In genomic region chr2:233061591-233062446, GRCh38 we compare ENCODE assay signal across 9 cellular contexts. TPM values are rescaled to one million over a fixed set of nuclear protein-coding genes. Genes with fewer than 3 reads are reported as not detected.
DNase-seq lines count a peak whose midpoint lies in the region; ATAC-seq and TF ChIP-seq lines count a peak whose summit lies in the region.
"Had no signal": no experiment of that assay in that cellular context is flagged by ENCODE, and none has a peak within 500 bp of the region (broad histone marks: within the 10 kb centered on the region; RNA-seq: fewer than 3 reads in every experiment).

No MANE protein-coding gene starts in this region.

- H3K36me3 Mint-ChIP-seq in T-cell (peaks cover 7% of the 10 kb centered on the region), osteocyte (ENCODE audit: unreplicated experiment) (no peaks in the 10 kb centered on the region)

- TF ChIP-seq CTCF in osteocyte (IDR thresholded peaks at IDR 0.05), result peak; percentile 26

- 46 to 52% methylated on average over 12 of the region's 12 CpGs for WGBS in esophagus, 2 donors

- H3K27ac Mint-ChIP-seq in T-cell, result peak overlapping the region; percentile 94 to 96
- no peak overlapping the region for H3K27ac Mint-ChIP-seq in osteocyte (ENCODE audit: unreplicated experiment)

- H3K27me3 ChIP-seq in esophagus (ENCODE audit: control insufficient read depth in 1 of 2, insufficient read depth in 2 of 2, low read length in 2 of 2), result no peaks in the 10 kb centered on the region

- H3K27ac ChIP-seq in esophagus (ENCODE audit: low read depth in 2 of 2, low read length in 1 of 2), result peak overlapping the region; percentile 50 to 80

- peaks cover 0 to 13% of the 10 kb centered on the region in 2 donors for H3K4me1 ChIP-seq in esophagus (ENCODE audit: control insufficient read depth in 2 of 2, insufficient read depth in 2 of 2, low read length in 1 of 2)

- no peaks in the 10 kb centered on the region for H3K36me3 ChIP-seq in esophagus (ENCODE audit: control insufficient read depth in 2 of 2, insufficient read depth in 2 of 2, low read length in 1 of 2)

- peak overlapping the region; percentile 41 to 64 for H3K4me3 ChIP-seq in esophagus (ENCODE audit: low read depth in 1 of 2, low read length in 2 of 2)

- TF ChIP-seq POLR2A in GM15510 (IDR thresholded peaks at IDR 0.05; ENCODE audit: borderline replicate concordance, extremely low read depth, insufficient read length), result peak; percentile 37

- H3K9me3 Mint-ChIP-seq in T-cell (no peaks in the 10 kb centered on the region), osteocyte (ENCODE audit: unreplicated experiment) (no peaks in the 10 kb centered on the region)

- H3K4me3 Mint-ChIP-seq in T-cell, result peak overlapping the region; percentile 95 to 97 (median 95)
- H3K4me3 Mint-ChIP-seq in osteocyte (ENCODE audit: unreplicated experiment), result no peak overlapping the region

- no peaks in the 10 kb centered on the region for H3K27me3 Mint-ChIP-seq in T-cell
- H3K27me3 Mint-ChIP-seq in osteocyte (ENCODE audit: unreplicated experiment), result peaks cover 2% of the 10 kb centered on the region

- POLR2A ChIA-PET in T-cell (lab: Charles Lee) (interaction anchor here in 1 of 2 donors (0.6 kb wide), 1 partner anchor 16 kb away, joined by 5 read pairs; no protein-coding TSS in a partner anchor), HEK293T (lab: Yijun Ruan, JAX) (interaction anchor here (0.6 kb wide), 1 partner anchor 17 kb away, joined by 3 read pairs; no protein-coding TSS in a partner anchor)

- no peaks in the 10 kb centered on the region for H3K9me3 ChIP-seq in esophagus (ENCODE audit: control insufficient read depth in 2 of 2, insufficient read depth in 1 of 2, low read depth in 1 of 2, low read length in 1 of 2)

- ATAC-seq in HG02642 (IDR thresholded peaks at IDR 0.05; ENCODE audit: poor library complexity, unreplicated experiment), result peak; percentile 33
- ATAC-seq in T-cell (replicated peaks in 1 of 4), result peak; percentile 3 to 12 (median 10)
- no peak for ATAC-seq in GM21737 (IDR thresholded peaks at IDR 0.05; ENCODE audit: unreplicated experiment)

- CTCF ChIA-PET in T-cell (lab: Charles Lee), result interaction anchor here (1.0 to 2.0 kb wide), 4 partner anchors 10 to 190 kb away, joined by 3 to 8 read pairs (median 6); partner anchors contain the start of gene ATG16L1 (in 1 of the 2)
- CTCF ChIA-PET in HEK293T (lab: Yijun Ruan, JAX), result interaction anchor here (0.6 kb wide), 1 partner anchor 928 kb away, joined by 3 read pairs; no protein-coding TSS in a partner anchor

- DNase-seq in T-cell (peak in 4 of 34 experiments; percentile 9 to 26 (median 20)), osteocyte (ENCODE audit: extremely low spot score, unreplicated experiment) (no peak), NCI-H2029 treated with DMSO at 0.1 percent for 48 hours (lab: John Stamatoyannopoulos, UW) (no peak), HEK293T (ENCODE audit: extremely low spot score) (no peak)

- H3K4me1 Mint-ChIP-seq in T-cell (peaks cover 54 to 60% (median 60%) of the 10 kb centered on the region in 3 donors), osteocyte (ENCODE audit: unreplicated experiment) (peaks cover 19% of the 10 kb centered on the region)

TF ChIP-seq in HEK293T, 16 proteins besides CTCF, POLR2A, EP300 and RAD21:
- TF ChIP-seq PKNOX1 (IDR thresholded peaks at IDR 0.05) (no peak), HDGF (IDR thresholded peaks at IDR 0.05; ENCODE audit: borderline replicate concordance) (no peak)

RNA-seq across cellular contexts. Expression of gene INPP5D, which starts 1.7 kb away (rescaled TPM):
- total RNA-seq in T-cell (100 to 1,000 TPM; 108 to 216 (median 135) TPM), osteocyte (0.31 and 0.40 TPM in 2 replicates)
- 1 to 10 TPM; 3.4 to 5.6 TPM for polyA plus RNA-seq in esophagus
- polyA plus RNA-seq: neural cell had no signal

RNA-seq across cellular contexts. Expression of gene NEU2, which starts 29.3 kb away (rescaled TPM):
- total RNA-seq in T-cell, result not detected
- polyA plus RNA-seq in esophagus, result not detected
- total RNA-seq in osteocyte, result not detected in 2 replicates
- polyA plus RNA-seq: neural cell had no signal

RNA-seq across cellular contexts. Expression of gene NGEF, which starts 48.8 kb away (rescaled TPM):
- under 1 TPM in 2 of 5 donors, not detected in 3; 0.09 to 0.19 TPM for total RNA-seq in T-cell
- polyA plus RNA-seq in esophagus, result 10 to 100 TPM in 1 of 2 donors, 1 to 10 TPM in 1; 8.4 to 11.4 TPM
- 0.26 and 0.27 TPM in 2 replicates for total RNA-seq in osteocyte

Comparison
In these comparisons a context has a peak if more than half of its experiments do, and no peak if none do; other contexts are left out.
1. RNA of gene INPP5D, which starts 1.7 kb away (total RNA-seq): 108 to 216 TPM in T-cell; 0.31 to 0.40 TPM in osteocyte; every median in the first group is over 10 times any median in the second.